Comparison of ENCODE assay signal across 8 cellular contexts in genomic region chr12:49288412-49288853, GRCh38. TPM values are rescaled to one million over a fixed set of nuclear protein-coding genes. Genes with fewer than 3 reads are reported as not detected.
A peak's percentile ranks its signal among the peaks of the same experiment; 100 is the strongest.
DNase-seq lines count a peak whose midpoint lies in the region; ATAC-seq, FAIRE-seq and TF ChIP-seq lines count a peak whose summit lies in the region.

No MANE protein-coding gene starts in this region.

- 3 to 7% methylated on average over 11 of the region's 11 CpGs for WGBS in pancreas, 2 donors

- H3K36me3 Mint-ChIP-seq in activated T-helper 17 cell treated with anti-CD3 and anti-CD28 coated beads, Interleukin-2, amount 50 U/mL, for 72 hours (ENCODE audit: low read depth), result no peaks in the 10 kb centered on the region

- peak; percentile 56 for ATAC-seq in activated T-helper 17 cell treated with anti-CD3 and anti-CD28 coated beads, Interleukin-2, amount 50 U/mL, for 72 hours (replicated peaks)
- peak; percentile 58 to 91 (median 74) for ATAC-seq in pancreas
- ATAC-seq in HG03521 (IDR thresholded peaks at IDR 0.05; ENCODE audit: unreplicated experiment), result no peak
- ATAC-seq in GM21390 (IDR thresholded peaks at IDR 0.05; ENCODE audit: unreplicated experiment), result no peak

- TF ChIP-seq POLR2A in GM12891 (IDR thresholded peaks at IDR 0.05; ENCODE audit: low read depth, low read length), result no peak

- H3K79me2 ChIP-seq in PC-9 (ENCODE audit: low read depth), result no peaks in the 10 kb centered on the region

- no peaks in the 10 kb centered on the region for H3K9me3 ChIP-seq in PC-9 (ENCODE audit: insufficient read depth, low read depth)
- no peaks in the 10 kb centered on the region for H3K9me3 ChIP-seq in pancreas

- no peaks in the 10 kb centered on the region for H3F3A ChIP-seq in PC-9 (ENCODE audit: insufficient read depth, low read depth)

- no peaks in the 10 kb centered on the region for H3K9me3 Mint-ChIP-seq in activated T-helper 17 cell treated with anti-CD3 and anti-CD28 coated beads, Interleukin-2, amount 50 U/mL, for 72 hours

- no peak overlapping the region for H3K27ac ChIP-seq in PC-9
- H3K27ac ChIP-seq in pancreas, result no peak overlapping the region

- intact Hi-C loops in PC-9 (cut with micrococcal nuclease; ENCODE audit: unreplicated experiment), result loop anchor here (1.0 to 2.0 kb wide), 2 partner anchors 58 to 69 kb away; partner anchors contain the start of gene DNAJC22
- intact Hi-C loops in pancreas (cut with DNase I), result no loop called here

- H4K20me1 ChIP-seq in PC-9 (ENCODE audit: insufficient read depth), result no peaks in the 10 kb centered on the region

- no peaks in the 10 kb centered on the region for H3K4me1 Mint-ChIP-seq in activated T-helper 17 cell treated with anti-CD3 and anti-CD28 coated beads, Interleukin-2, amount 50 U/mL, for 72 hours

- POLR2A ChIA-PET in PC-9 (lab: Charles Lee; ENCODE audit: unreplicated experiment), result no interaction called here

- DNase-seq in AG08396 (ENCODE audit: low spot score), result peak; percentile 82
- peak; percentile 51 for DNase-seq in GM12891 (ENCODE audit: insufficient read length, low spot score)
- DNase-seq in PC-9, result peak in 1 of 2 experiments; percentile 55
- DNase-seq in fibroblast of the aortic adventitia (ENCODE audit: low read depth), result peak; percentile 70
- peak in 3 of 6 donors; percentile 49 to 63 (median 63) for DNase-seq in pancreas

- CTCF ChIA-PET in PC-9 (lab: Charles Lee), result interaction anchor here (0.6 to 1.5 kb wide), 6 partner anchors 53 to 335 kb away, joined by 3 to 8 read pairs (median 4); partner anchors contain the start of gene PRPF40B

- H3K27me3 ChIP-seq in PC-9 (ENCODE audit: insufficient read depth, low read depth), result no peaks in the 10 kb centered on the region
- H3K27me3 ChIP-seq in pancreas, result peaks cover 0 to 4% (median 0%) of the 10 kb centered on the region in 4 donors

- no peaks in the 10 kb centered on the region for H3K9me2 ChIP-seq in PC-9 (ENCODE audit: insufficient read depth)

- peak; percentile 90 for FAIRE-seq in GM12891 (lab: Jason Lieb, UNC)
- no peak for FAIRE-seq in pancreas (lab: Jason Lieb, UNC)

- H3K36me3 ChIP-seq in PC-9 (ENCODE audit: low read depth) (no peaks in the 10 kb centered on the region), pancreas (no peaks in the 10 kb centered on the region)

- no peak overlapping the region for H3K4me2 ChIP-seq in PC-9

- TF ChIP-seq CTCF in PC-9 (conservative IDR thresholded peaks at IDR 0.05) (peak; percentile 93), fibroblast of the aortic adventitia (IDR thresholded peaks at IDR 0.05; ENCODE audit: insufficient read depth, low read length) (peak; percentile 81), pancreas (IDR thresholded peaks at IDR 0.05) (peak; percentile 65 to 80 (median 78))

- H3K27ac Mint-ChIP-seq in activated T-helper 17 cell treated with anti-CD3 and anti-CD28 coated beads, Interleukin-2, amount 50 U/mL, for 72 hours, result no peak overlapping the region

- no peak overlapping the region for H2AFZ ChIP-seq in PC-9

- BruUV-seq in PC-9 (replicated peaks; lab: Mats Ljungman, UMichigan), result no TSS peak

- H3K27me3 Mint-ChIP-seq in activated T-helper 17 cell treated with anti-CD3 and anti-CD28 coated beads, Interleukin-2, amount 50 U/mL, for 72 hours, result peaks cover 28% of the 10 kb centered on the region

- no peak overlapping the region for H3K4me3 Mint-ChIP-seq in activated T-helper 17 cell treated with anti-CD3 and anti-CD28 coated beads, Interleukin-2, amount 50 U/mL, for 72 hours

- no peaks in the 10 kb centered on the region for H3K4me1 ChIP-seq in PC-9 (replicated peaks; ENCODE audit: insufficient read depth)
- no peaks in the 10 kb centered on the region for H3K4me1 ChIP-seq in pancreas

- H3K4me3 ChIP-seq in PC-9 (no peak overlapping the region), fibroblast of the aortic adventitia (ENCODE audit: low read depth, low read length) (no peak overlapping the region), pancreas (no peak overlapping the region)

TF ChIP-seq in GM12891, 5 proteins besides CTCF, POLR2A, EP300 and RAD21:
- TF ChIP-seq POLR2AphosphoS5 (IDR thresholded peaks at IDR 0.05; ENCODE audit: low read depth, low read length) (no peak), POU2F2 (IDR thresholded peaks at IDR 0.05; ENCODE audit: low read depth, low read length) (no peak), SPI1 (IDR thresholded peaks at IDR 0.05; ENCODE audit: low read depth, low read length) (no peak), TAF1 (IDR thresholded peaks at IDR 0.05; ENCODE audit: low read depth, low read length) (no peak), PAX5 (IDR thresholded peaks at IDR 0.05; ENCODE audit: insufficient read depth, low read length, severe bottlenecking) (no peak)

RNA-seq across cellular contexts. Expression of gene PRPH, which starts 6.5 kb away (rescaled TPM):
- 0.08 TPM for polyA plus RNA-seq in GM12891 (2012; ENCODE audit: low read depth, missing spikeins)
- total RNA-seq in PC-9 (2021) (0.46 and 0.60 TPM in 2 replicates), fibroblast of the aortic adventitia (ENCODE audit: low replicate concordance) (0.18 and 0.33 TPM in 2 replicates), pancreas (1 to 10 TPM in 3 of 6 donors, under 1 TPM in 3; 0.44 to 1.9 (median 0.96) TPM)
- total RNA-seq in activated T-helper 17 cell treated with anti-CD3 and anti-CD28 coated beads, Interleukin-2, amount 50 U/mL, for 72 hours, result under 1 TPM in 1 of 2 donors, not detected in 1; 0.32 TPM
- 10 to 100 TPM in 1 of 2 donors, 1 to 10 TPM in 1; 5.3 to 18.7 TPM for polyA plus RNA-seq in pancreas

RNA-seq across cellular contexts. Expression of gene TUBA1C, which starts 23.6 kb away (rescaled TPM):
- polyA plus RNA-seq in GM12891 (2012; ENCODE audit: low read depth, missing spikeins), result 238 TPM
- 449 and 490 TPM in 2 replicates for total RNA-seq in PC-9 (2021)
- 100 to 1,000 TPM; 277 to 363 TPM for total RNA-seq in activated T-helper 17 cell treated with anti-CD3 and anti-CD28 coated beads, Interleukin-2, amount 50 U/mL, for 72 hours
- total RNA-seq in fibroblast of the aortic adventitia (ENCODE audit: low replicate concordance), result 54.7 and 839 TPM in 2 replicates
- 10 to 100 TPM; 20.8 to 47.0 (median 33.5) TPM for total RNA-seq in pancreas
- 10 to 100 TPM; 30.3 to 47.0 TPM for polyA plus RNA-seq in pancreas

RNA-seq across cellular contexts. Expression of gene TROAP, which starts 34.6 kb away (rescaled TPM):
- polyA plus RNA-seq in GM12891 (2012; ENCODE audit: low read depth, missing spikeins), result 20.7 TPM
- total RNA-seq in PC-9 (2021), result 79.4 and 79.9 TPM in 2 replicates
- total RNA-seq in activated T-helper 17 cell treated with anti-CD3 and anti-CD28 coated beads, Interleukin-2, amount 50 U/mL, for 72 hours, result 10 to 100 TPM; 53.9 to 56.5 TPM
- 4.0 and 11.3 TPM in 2 replicates for total RNA-seq in fibroblast of the aortic adventitia (ENCODE audit: low replicate concordance)
- 1 to 10 TPM in 1 of 6 donors, under 1 TPM in 4, not detected in 1; 0.08 to 1.3 (median 0.41) TPM for total RNA-seq in pancreas
- under 1 TPM; 0.46 to 0.52 TPM for polyA plus RNA-seq in pancreas

RNA-seq across cellular contexts. Expression of gene C1QL4, which starts 48.6 kb away (rescaled TPM):
- polyA plus RNA-seq in GM12891 (2012; ENCODE audit: low read depth, missing spikeins), result 0.12 TPM
- total RNA-seq in PC-9 (2021) (0.18 and 0.22 TPM in 2 replicates), fibroblast of the aortic adventitia (ENCODE audit: low replicate concordance) (0.18 TPM in 1 of 2 replicates, not detected in the other), pancreas (not detected)
- not detected for total RNA-seq in activated T-helper 17 cell treated with anti-CD3 and anti-CD28 coated beads, Interleukin-2, amount 50 U/mL, for 72 hours
- polyA plus RNA-seq in pancreas, result not detected

RNA-seq across cellular contexts. Expression of gene DNAJC22, which starts 58.3 kb away (rescaled TPM):
- 0.08 TPM for polyA plus RNA-seq in GM12891 (2012; ENCODE audit: low read depth, missing spikeins)
- total RNA-seq in PC-9 (2021) (3.7 and 4.7 TPM in 2 replicates), fibroblast of the aortic adventitia (ENCODE audit: low replicate concordance) (1.6 and 2.5 TPM in 2 replicates), pancreas (10 to 100 TPM in 2 of 6 donors, 1 to 10 TPM in 4; 5.6 to 11.9 (median 8.3) TPM)
- not detected for total RNA-seq in activated T-helper 17 cell treated with anti-CD3 and anti-CD28 coated beads, Interleukin-2, amount 50 U/mL, for 72 hours
- 1 to 10 TPM; 4.0 to 7.6 TPM for polyA plus RNA-seq in pancreas

Comparison
In these comparisons a context has a peak if more than half of its experiments do, and no peak if none do; other contexts are left out.
1. ATAC-seq: peak in activated T-helper 17 cell treated with anti-CD3 and anti-CD28 coated beads, Interleukin-2, amount 50 U/mL, for 72 hours (single experiment) and pancreas (4 of 4); none in HG03521 (single experiment) and GM21390 (single experiment).
2. Peak in every context shown above with its lines, with median percentiles within 50 percentile points of each other: CTCF ChIP-seq.